ENCODE assay signal across 34 cellular contexts in the genomic region with DNA sequence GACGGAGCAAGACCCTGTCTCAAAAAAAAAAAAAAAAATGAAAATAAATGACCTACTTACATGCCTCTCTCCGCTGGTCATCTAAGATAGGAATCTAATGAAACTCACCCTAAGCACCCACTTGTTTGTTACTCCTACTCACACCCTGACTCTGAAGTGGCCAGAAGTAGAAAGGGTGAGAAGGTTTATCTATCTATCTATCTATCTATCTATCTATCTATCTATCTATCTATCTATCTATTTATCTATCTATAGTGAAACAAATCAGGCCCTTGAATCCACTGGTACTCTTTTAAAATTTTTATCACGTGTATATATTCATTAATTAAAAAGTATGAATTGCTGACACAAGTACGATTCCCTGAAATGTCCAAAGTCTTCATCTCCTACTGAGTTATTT.
"Had no signal": no experiment of that assay in that cellular context is flagged by ENCODE, and none has a peak within 500 bp of the region (broad histone marks: within the 10 kb centered on the region; RNA-seq: fewer than 3 reads in every experiment).

No MANE protein-coding gene starts in this region.

- DNase-seq: Karpas-422, Kasumi-1, MG63, MM.1S, MV-4-11, NCI-H1048, NCI-H1092, NCI-H1092 treated with DMSO at 0.1 percent for 48 hours, NCI-H1105, NCI-H1105 treated with DMSO at 0.1 percent for 48 hours, NCI-H1417, NCI-H1417 treated with DMSO at 0.1 percent for 48 hours, NCI-H1436, NCI-H1436 treated with DMSO at 0.1 percent for 48 hours, NCI-H146, NCI-H1694, NCI-H1694 treated with DMSO at 0.1 percent for 48 hours, NCI-H187, NCI-H187 treated with DMSO at 0.1 percent for 48 hours, NCI-H1930, NCI-H2029, NCI-H2029 treated with DMSO at 0.1 percent for 48 hours, NCI-H2081, NCI-H2081 treated with DMSO at 0.1 percent for 48 hours, NCI-H2107, NCI-H2171, NCI-H2171 treated with DMSO at 0.1 percent for 48 hours, NCI-H2227 treated with DMSO at 0.1 percent for 48 hours, NCI-H226, NCI-H345, NCI-H446, NCI-H446 treated with DMSO at 0.1 percent for 48 hours, NCI-H510A, NCI-H510A treated with DMSO at 0.1 percent for 48 hours had no signal

- H3K9me3 ChIP-seq: MG63 had no signal

- H3K36me3 ChIP-seq: MG63 had no signal

- H3K27me3 ChIP-seq: MG63 had no signal

- H3K4me3 ChIP-seq: MG63 had no signal
